In genomic region chr22:19477321-19478085, GRCh38 we compare ENCODE assay signal across 1 cellular context.
TF ChIP-seq lines count a peak whose summit lies in the region.

No MANE protein-coding gene starts in this region.

TF ChIP-seq in endothelial cell of umbilical vein, 7 proteins besides CTCF, POLR2A, EP300 and RAD21:
- TF ChIP-seq FOS (IDR thresholded peaks at IDR 0.05; ENCODE audit: borderline replicate concordance, insufficient read depth, low read length): no peak
- no peak for TF ChIP-seq EZH2 (IDR thresholded peaks at IDR 0.05; ENCODE audit: borderline replicate concordance, low read depth, low read length, severe bottlenecking)
- TF ChIP-seq, protein P1, sequence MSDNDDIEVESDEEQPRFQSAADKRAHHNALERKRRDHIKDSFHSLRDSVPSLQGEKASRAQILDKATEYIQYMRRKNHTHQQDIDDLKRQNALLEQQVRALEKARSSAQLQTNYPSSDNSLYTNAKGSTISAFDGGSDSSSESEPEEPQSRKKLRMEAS (IDR thresholded peaks at IDR 0.05; ENCODE audit: insufficient read depth, insufficient read length): no peak
- TF ChIP-seq GATA2 (IDR thresholded peaks at IDR 0.05; ENCODE audit: insufficient read depth, insufficient read length, low read depth, low read length): no peak
- no peak for TF ChIP-seq JUN (IDR thresholded peaks at IDR 0.05; ENCODE audit: borderline replicate concordance, insufficient read depth, insufficient read length, low read depth)
- no peak for TF ChIP-seq MYC (IDR thresholded peaks at IDR 0.05; ENCODE audit: low read depth, low read length)
- no peak for TF ChIP-seq POLR2AphosphoS5 (IDR thresholded peaks at IDR 0.05; ENCODE audit: insufficient read depth, low read depth, low read length)
